ENCODE assay signal across 14 cellular contexts in the genomic region with DNA sequence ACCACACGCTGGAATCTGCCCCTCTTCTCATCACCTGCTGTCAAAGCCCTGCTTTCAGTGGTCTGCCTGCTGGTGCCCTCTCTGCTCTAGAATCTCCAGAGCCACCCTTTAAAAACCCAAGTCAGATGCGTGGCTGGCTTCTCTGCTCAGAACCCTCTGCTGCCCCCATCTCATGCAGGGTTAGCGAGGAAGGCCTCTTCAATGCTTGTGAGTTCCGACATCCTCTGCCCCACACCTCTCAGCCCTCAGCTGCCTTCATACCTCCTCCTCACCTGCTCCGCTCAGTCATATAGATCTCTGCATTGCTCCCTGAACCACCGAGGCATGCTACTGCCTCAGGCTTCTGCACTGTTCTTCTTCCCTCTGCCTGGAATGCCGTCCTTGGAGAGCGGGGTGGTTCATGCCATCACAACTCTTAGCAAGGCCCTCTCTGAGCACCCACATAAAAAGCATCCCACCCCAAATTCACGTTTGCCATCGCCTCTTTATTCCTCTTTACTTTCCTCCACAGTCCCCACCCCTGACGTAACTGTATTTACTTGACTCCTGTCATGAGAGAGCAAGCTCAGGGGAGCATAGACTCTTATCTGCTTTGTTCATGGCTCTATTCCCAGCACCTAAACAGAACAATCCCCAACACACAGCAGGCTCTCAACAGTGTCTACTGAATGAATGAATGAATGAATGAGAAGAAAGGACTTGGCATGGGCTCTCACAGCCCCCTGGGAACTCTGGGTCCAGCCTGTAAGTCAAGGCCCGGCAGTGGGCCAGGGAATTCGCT. TPM values are rescaled to one million over a fixed set of nuclear protein-coding genes. Genes with fewer than 3 reads are reported as not detected.
A peak's percentile ranks its signal among the peaks of the same experiment; 100 is the strongest.
DNase-seq lines count a peak whose midpoint lies in the region; ATAC-seq and TF ChIP-seq lines count a peak whose summit lies in the region.
"Had no signal": no experiment of that assay in that cellular context is flagged by ENCODE, and none has a peak within 500 bp of the region (broad histone marks: within the 10 kb centered on the region; RNA-seq: fewer than 3 reads in every experiment).

No MANE protein-coding gene starts in this region.

- H2AFZ ChIP-seq in GM23338 = no peak overlapping the region

- no peaks in the 10 kb centered on the region for H3K9me3 ChIP-seq in gastrocnemius medialis
- H3K9me3 ChIP-seq: breast epithelium had no signal

- TF ChIP-seq CTCF in GM23338 (conservative IDR thresholded peaks at IDR 0.05; ENCODE audit: low read depth in 2 of 2) = peak in 1 of 2 experiments; percentile 21; a peak in 1 of 4 replicates
- TF ChIP-seq CTCF in chondrocyte (IDR thresholded peaks at IDR 0.05) = no peak
- TF ChIP-seq CTCF in gastrocnemius medialis (IDR thresholded peaks at IDR 0.05 in 4 of 5, conservative IDR thresholded peaks at IDR 0.05 in 1 of 5) = no peak
- TF ChIP-seq CTCF in glutamatergic neuron (IDR thresholded peaks at IDR 0.05; ENCODE audit: partially characterized antibody, unreplicated experiment) = no peak

- no peaks in the 10 kb centered on the region for H3K9me2 ChIP-seq in GM23338 (ENCODE audit: insufficient read depth)

- H3K27ac Mint-ChIP-seq in GM23338 (no peak overlapping the region), chondrocyte (ENCODE audit: unreplicated experiment) (peak overlapping the region; percentile 20), glutamatergic neuron (ENCODE audit: unreplicated experiment) (no peak overlapping the region)
- H3K27ac Mint-ChIP-seq in stimulated activated naive B cell treated with anti-CD40 and anti-IgM and Interleukin-4, amounts not matched to agents 10 μg/mL and 1 μg/mL and 100 μg/mL, for 72 hours = no peak overlapping the region
- H3K27ac Mint-ChIP-seq: activated CD4-positive, alpha-beta memory T cell treated with anti-CD3 and anti-CD28 coated beads for 36 hours; B cell had no signal

- H3K4me3 ChIP-seq in GM23338 (no peak overlapping the region), gastrocnemius medialis (no peak overlapping the region)
- H3K4me3 ChIP-seq: breast epithelium, lung had no signal

- no peak overlapping the region; the same call in 2 of the 3 replicates for H3K4me3 Mint-ChIP-seq in GM23338
- no peak overlapping the region for H3K4me3 Mint-ChIP-seq in chondrocyte (ENCODE audit: unreplicated experiment)
- H3K4me3 Mint-ChIP-seq in stimulated activated naive B cell treated with anti-CD40 and anti-IgM and Interleukin-4, amounts not matched to agents 10 μg/mL and 1 μg/mL and 100 μg/mL, for 72 hours = no peak overlapping the region
- no peak overlapping the region for H3K4me3 Mint-ChIP-seq in glutamatergic neuron (ENCODE audit: unreplicated experiment)
- H3K4me3 Mint-ChIP-seq: activated CD4-positive, alpha-beta memory T cell treated with anti-CD3 and anti-CD28 coated beads for 36 hours; B cell had no signal

- no peaks in the 10 kb centered on the region for H3K36me3 ChIP-seq in GM23338 (ENCODE audit: insufficient read depth)
- no peaks in the 10 kb centered on the region for H3K36me3 ChIP-seq in gastrocnemius medialis
- H3K36me3 ChIP-seq: breast epithelium had no signal

- TF ChIP-seq POLR2A in gastrocnemius medialis (IDR thresholded peaks at IDR 0.05) = no peak

- H3K4me1 Mint-ChIP-seq in GM23338 (peaks cover 61% of the 10 kb centered on the region), chondrocyte (ENCODE audit: low read depth) (peaks cover 61% of the 10 kb centered on the region), glutamatergic neuron (ENCODE audit: low read depth, unreplicated experiment) (peaks cover 30% of the 10 kb centered on the region)
- H3K4me1 Mint-ChIP-seq in stimulated activated naive B cell treated with anti-CD40 and anti-IgM and Interleukin-4, amounts not matched to agents 10 μg/mL and 1 μg/mL and 100 μg/mL, for 72 hours = peaks cover 26 to 30% of the 10 kb centered on the region in 2 donors

- in situ Hi-C loops in gastrocnemius medialis (cut with MboI; ENCODE audit: low sequenced_read_pairs in 4 of 4) = loop anchor here in 1 of 4 donors (25.0 kb wide), 3 partner anchors 104 to 596 kb away; partner anchors contain the start of genes FBXO10, TOMM5 and ZBTB5

- H3K27me3 ChIP-seq in GM23338 (ENCODE audit: insufficient read depth) = no peaks in the 10 kb centered on the region
- H3K27me3 ChIP-seq in gastrocnemius medialis = no peaks in the 10 kb centered on the region
- H3K27me3 ChIP-seq: breast epithelium had no signal

- H3F3A ChIP-seq in GM23338 (replicated peaks; ENCODE audit: low read depth) = no peaks in the 10 kb centered on the region

- H3K27ac ChIP-seq in GM23338 (ENCODE audit: low read depth) (no peak overlapping the region), gastrocnemius medialis (peak overlapping the region; percentile 28 to 59 (median 54))

- H3K27me3 Mint-ChIP-seq in GM23338 (ENCODE audit: insufficient read depth, low read depth, poor library complexity) (peaks cover 14% of the 10 kb centered on the region), chondrocyte (ENCODE audit: low read depth) (no peaks in the 10 kb centered on the region), glutamatergic neuron (ENCODE audit: unreplicated experiment) (peaks cover 8% of the 10 kb centered on the region)
- H3K27me3 Mint-ChIP-seq in stimulated activated naive B cell treated with anti-CD40 and anti-IgM and Interleukin-4, amounts not matched to agents 10 μg/mL and 1 μg/mL and 100 μg/mL, for 72 hours = peaks cover 26 to 29% of the 10 kb centered on the region in 2 donors
- H3K27me3 Mint-ChIP-seq: activated CD4-positive, alpha-beta memory T cell treated with anti-CD3 and anti-CD28 coated beads for 36 hours had no signal

- intact Hi-C loops in gastrocnemius medialis (cut with DNase I; ENCODE audit: low total_unique reads) = no loop called here

- no peak overlapping the region for H3K4me2 ChIP-seq in GM23338

- peaks cover 30% of the 10 kb centered on the region for H3K4me1 ChIP-seq in GM23338 (ENCODE audit: insufficient read depth)
- peaks cover 22 to 45% of the 10 kb centered on the region in 2 donors for H3K4me1 ChIP-seq in gastrocnemius medialis

- H3K36me3 Mint-ChIP-seq in GM23338 (ENCODE audit: low read depth) (no peaks in the 10 kb centered on the region; the same call in 2 of the 3 replicates), chondrocyte (ENCODE audit: low read depth) (no peaks in the 10 kb centered on the region), glutamatergic neuron (ENCODE audit: unreplicated experiment) (no peaks in the 10 kb centered on the region)
- no peaks in the 10 kb centered on the region for H3K36me3 Mint-ChIP-seq in stimulated activated naive B cell treated with anti-CD40 and anti-IgM and Interleukin-4, amounts not matched to agents 10 μg/mL and 1 μg/mL and 100 μg/mL, for 72 hours
- H3K36me3 Mint-ChIP-seq: activated CD4-positive, alpha-beta memory T cell treated with anti-CD3 and anti-CD28 coated beads for 36 hours had no signal

- ATAC-seq in GM23338 = peak; percentile 62
- ATAC-seq in gastrocnemius medialis = no peak
- ATAC-seq in stimulated activated naive B cell treated with anti-CD40 and anti-IgM and Interleukin-4, amounts not matched to agents 10 μg/mL and 1 μg/mL and 100 μg/mL, for 72 hours (replicated peaks) = no peak
- no peak for ATAC-seq in GM19023 (IDR thresholded peaks at IDR 0.05; ENCODE audit: unreplicated experiment)

- no peaks in the 10 kb centered on the region for H3K9me3 Mint-ChIP-seq in GM23338
- peaks cover 3% of the 10 kb centered on the region for H3K9me3 Mint-ChIP-seq in chondrocyte (ENCODE audit: low read depth)
- H3K9me3 Mint-ChIP-seq in stimulated activated naive B cell treated with anti-CD40 and anti-IgM and Interleukin-4, amounts not matched to agents 10 μg/mL and 1 μg/mL and 100 μg/mL, for 72 hours = no peaks in the 10 kb centered on the region
- peaks cover 3% of the 10 kb centered on the region for H3K9me3 Mint-ChIP-seq in glutamatergic neuron (ENCODE audit: unreplicated experiment)
- H3K9me3 Mint-ChIP-seq: activated CD4-positive, alpha-beta memory T cell treated with anti-CD3 and anti-CD28 coated beads for 36 hours had no signal

- DNase-seq in GM23338 (ENCODE audit: low spot score) (no peak), chondrocyte (ENCODE audit: low spot score) (no peak), islet precursor cell (peak; percentile 52), gastrocnemius medialis (no peak), glutamatergic neuron (no peak), NCI-H1092 (lab: John Stamatoyannopoulos, UW) (no peak)
- DNase-seq in stimulated activated naive B cell treated with anti-CD40 and anti-IgM and Interleukin-4, amounts not matched to agents 10 μg/mL and 1 μg/mL and 100 μg/mL, for 72 hours = no peak
- DNase-seq: activated CD4-positive, alpha-beta memory T cell treated with anti-CD3 and anti-CD28 coated beads for 36 hours; activated effector memory CD4-positive, alpha-beta T cell treated with anti-CD3 and anti-CD28 coated beads, Interleukin-2, amount 50 U/mL, for 16 hours; NCI-H187 had no signal

- H4K20me1 ChIP-seq in GM23338 (replicated peaks; ENCODE audit: insufficient read depth) = peaks cover 4% of the 10 kb centered on the region

- H3K79me2 ChIP-seq in GM23338 (replicated peaks; ENCODE audit: insufficient read depth) = peaks cover 53% of the 10 kb centered on the region

RNA-seq across cellular contexts. Expression of gene SHB, which starts 10.4 kb away (rescaled TPM):
- 8.4 and 14.0 TPM in 2 replicates for total RNA-seq in GM23338 (2014; rRNA removed; shearing (Covaris generic))
- 1.5 and 1.7 TPM in 2 replicates for polyA plus RNA-seq in GM23338 (2016; fragmentation: Nextera tagmentation; extraction: Ambion mirVana)
- total RNA-seq in chondrocyte (19.6 to 25.1 TPM (median 23.8 TPM) in 3 replicates), gastrocnemius medialis (1 to 10 TPM; 1.2 to 6.1 (median 4.6) TPM), glutamatergic neuron (ENCODE audit: unreplicated experiment) (31.7 TPM)
